In the genomic region with DNA sequence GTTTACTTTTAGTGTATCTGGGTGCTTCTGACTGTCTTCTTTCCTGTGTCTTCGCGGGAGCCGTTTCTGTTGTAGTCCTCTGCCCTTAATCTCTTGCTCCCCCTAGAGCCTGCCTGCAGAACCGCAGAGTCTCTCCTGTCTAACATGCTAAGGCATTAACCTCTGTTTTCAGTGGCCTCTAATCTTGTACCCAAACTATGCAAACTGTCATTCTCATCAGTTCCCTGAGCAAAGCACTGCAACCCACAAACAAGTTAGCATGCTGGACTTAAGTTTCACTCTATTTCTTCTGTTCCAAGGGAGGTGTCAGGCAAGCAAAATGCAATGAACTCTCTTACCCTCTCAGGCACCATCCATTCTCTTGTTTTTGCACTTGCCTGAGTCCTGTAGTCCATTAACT, we compare ENCODE assay signal across 8 cellular contexts.
DNase-seq lines count a peak whose midpoint lies in the region; ATAC-seq and TF ChIP-seq lines count a peak whose summit lies in the region.

No MANE protein-coding gene starts in this region.

- H3K27ac ChIP-seq in osteoblast (ENCODE audit: low read depth, low read length), result no peak overlapping the region

- no peaks in the 10 kb centered on the region for H3K9me3 ChIP-seq in osteoblast (ENCODE audit: low read depth, low read length)

- no peak overlapping the region for H2AFZ ChIP-seq in osteoblast (ENCODE audit: low read length)

- H3K79me2 ChIP-seq in osteoblast (ENCODE audit: insufficient read depth, low read length), result no peaks in the 10 kb centered on the region

- no peaks in the 10 kb centered on the region for H3K4me1 ChIP-seq in osteoblast (ENCODE audit: insufficient read depth, low read length)

- H3K36me3 ChIP-seq in osteoblast (ENCODE audit: insufficient read depth, low read length), result no peaks in the 10 kb centered on the region

- TF ChIP-seq CTCF in osteoblast (IDR thresholded peaks at IDR 0.05; ENCODE audit: extremely low read depth, low read depth, low read length), result peak; percentile 87

- no peaks in the 10 kb centered on the region for H4K20me1 ChIP-seq in osteoblast (ENCODE audit: insufficient read depth, low read length)

- H3K4me2 ChIP-seq in osteoblast (ENCODE audit: insufficient read depth, low read length), result peak overlapping the region; percentile 42

- no peak overlapping the region for H3K4me3 ChIP-seq in osteoblast (ENCODE audit: insufficient read depth, low read length)

- in situ Hi-C loops in G401 (cut with HindIII; ENCODE audit: low sequenced_read_pairs), result no loop called here

- DNase-seq in G401 (ENCODE audit: low spot score) (peak; percentile 9), NAMALWA (ENCODE audit: low spot score) (peak; percentile 66), cerebellar cortex (ENCODE audit: low spot score) (peak; percentile 31), osteoblast (ENCODE audit: insufficient read length, low spot score, missing footprints) (peak; percentile 56), mucosa of gallbladder (ENCODE audit: low spot score) (no peak)
- DNase-seq in activated CD8-positive, alpha-beta memory T cell treated with anti-CD3 and anti-CD28 coated beads for 24 hours, result no peak

- ATAC-seq in GM21576 (IDR thresholded peaks at IDR 0.05; ENCODE audit: unreplicated experiment) (peak; percentile 75), HG03045 (IDR thresholded peaks at IDR 0.05; ENCODE audit: unreplicated experiment) (no peak)

- H3K27me3 ChIP-seq in osteoblast (ENCODE audit: insufficient read depth, low read length), result no peaks in the 10 kb centered on the region

Comparison
In these comparisons a context has a peak if more than half of its experiments do, and no peak if none do; other contexts are left out.
1. DNase-seq: peak in G401 (single experiment), NAMALWA (single experiment), cerebellar cortex (single experiment) and osteoblast (single experiment); none in mucosa of gallbladder (single experiment) and activated CD8-positive, alpha-beta memory T cell treated with anti-CD3 and anti-CD28 coated beads for 24 hours (single experiment).